1 cellular context compared by ENCODE assay signal in genomic region chr4:36264205-36264826, GRCh38.
TF ChIP-seq lines count a peak whose summit lies in the region.

No MANE protein-coding gene starts in this region.

TF ChIP-seq in WTC11, 78 proteins besides CTCF, POLR2A, EP300 and RAD21:
- TF ChIP-seq PRRX2 (CRISPR knock-in tag; IDR thresholded peaks at IDR 0.05) (no peak), ZNF396 (CRISPR knock-in tag; IDR thresholded peaks at IDR 0.05; ENCODE audit: borderline replicate concordance) (no peak), TCF7 (CRISPR knock-in tag; IDR thresholded peaks at IDR 0.05; ENCODE audit: low read depth) (no peak), PRDM15 (CRISPR knock-in tag; IDR thresholded peaks at IDR 0.05) (no peak), MYBL2 (CRISPR knock-in tag; IDR thresholded peaks at IDR 0.05) (no peak), EMX1 (CRISPR knock-in tag; IDR thresholded peaks at IDR 0.05) (no peak), GABPB1 (CRISPR knock-in tag; IDR thresholded peaks at IDR 0.05) (no peak), ZNF263 (CRISPR knock-in tag; IDR thresholded peaks at IDR 0.05; ENCODE audit: low read depth) (no peak), NFYB (CRISPR knock-in tag; conservative IDR thresholded peaks at IDR 0.05; ENCODE audit: low read depth) (no peak), ZNF512 (CRISPR knock-in tag; IDR thresholded peaks at IDR 0.05; ENCODE audit: borderline replicate concordance) (no peak), CBFB (CRISPR knock-in tag; IDR thresholded peaks at IDR 0.05; ENCODE audit: low read depth) (no peak), SOX15 (CRISPR knock-in tag; IDR thresholded peaks at IDR 0.05) (no peak), ZBTB43 (CRISPR knock-in tag; IDR thresholded peaks at IDR 0.05) (no peak), ZNF281 (CRISPR knock-in tag; IDR thresholded peaks at IDR 0.05) (no peak), ZMAT4 (CRISPR knock-in tag; IDR thresholded peaks at IDR 0.05) (no peak), NFATC4 (CRISPR knock-in tag; IDR thresholded peaks at IDR 0.05) (no peak), ZNF532 (CRISPR knock-in tag; IDR thresholded peaks at IDR 0.05; ENCODE audit: borderline replicate concordance) (no peak), ATF3 (CRISPR knock-in tag; conservative IDR thresholded peaks at IDR 0.05) (no peak)
